In genomic region chr5:149130121-149130931, GRCh38 we compare ENCODE assay signal across 2 cellular contexts.
TF ChIP-seq lines count a peak whose summit lies in the region.

No MANE protein-coding gene starts in this region.

TF ChIP-seq in IMR-90, 13 proteins besides CTCF, POLR2A, EP300 and RAD21:
- TF ChIP-seq RCOR1 (IDR thresholded peaks at IDR 0.05; ENCODE audit: insufficient replicate concordance, low read length) (no peak), MAFK (IDR thresholded peaks at IDR 0.05; ENCODE audit: low read depth, low read length) (no peak), SMC3 (IDR thresholded peaks at IDR 0.05; ENCODE audit: low read depth, low read length) (peak; percentile 62)

TF ChIP-seq in HepG2, 621 proteins besides CTCF, POLR2A, EP300 and RAD21:
- TF ChIP-seq TFDP1 (CRISPR knock-in tag; IDR thresholded peaks at IDR 0.05; ENCODE audit: borderline replicate concordance): no peak
- no peak for TF ChIP-seq MTERF4 (CRISPR knock-in tag; IDR thresholded peaks at IDR 0.05)
- TF ChIP-seq STAG1 (CRISPR knock-in tag; IDR thresholded peaks at IDR 0.05): peak; percentile 55
- peak; percentile 30; the same call in 1 of the 2 replicates for TF ChIP-seq SMC3 (IDR thresholded peaks at IDR 0.05; ENCODE audit: low read length)
